In genomic region chr10:95289921-95290421, GRCh38 we compare ENCODE assay signal across 8 cellular contexts. TPM values are rescaled to one million over a fixed set of nuclear protein-coding genes. Genes with fewer than 3 reads are reported as not detected.
DNase-seq lines count a peak whose midpoint lies in the region; ATAC-seq, FAIRE-seq and TF ChIP-seq lines count a peak whose summit lies in the region.

No MANE protein-coding gene starts in this region.

- H3K9me3 ChIP-seq in cardiac muscle cell (ENCODE audit: low read depth) (no peaks in the 10 kb centered on the region), K562 (replicated peaks; ENCODE audit: control insufficient read depth, insufficient read depth, low read depth, low read length) (no peaks in the 10 kb centered on the region), mesenchymal stem cell (ENCODE audit: control insufficient read depth, low read length) (no peaks in the 10 kb centered on the region), vagina (no peaks in the 10 kb centered on the region)

- peak overlapping the region; percentile 66 to 71 for H3K18ac ChIP-seq in mesenchymal stem cell (ENCODE audit: low read depth in 1 of 2, low read length in 2 of 2)

- H3K36me3 ChIP-seq in cardiac muscle cell (no peaks in the 10 kb centered on the region), K562 (ENCODE audit: control insufficient read depth, insufficient read depth, low read length) (peaks cover 16% of the 10 kb centered on the region; the same call in 2 of the 3 replicates), mesenchymal stem cell (ENCODE audit: control insufficient read depth in 1 of 2, insufficient read depth in 2 of 2, low read depth in 1 of 2, low read length in 2 of 2) (no peaks in the 10 kb centered on the region), vagina (no peaks in the 10 kb centered on the region)

- H2AFZ ChIP-seq in K562 (ENCODE audit: low read depth, low read length) (0 out of 2 replicates have a peak overlapping the region, but pooled peaks have one; percentile 85), mesenchymal stem cell (ENCODE audit: low read depth, low read length) (no peak overlapping the region)

- no peak overlapping the region for H4K91ac ChIP-seq in mesenchymal stem cell (ENCODE audit: low read length)

- POLR2A ChIA-PET in K562 (lab: Yijun Ruan, JAX), result interaction anchor here (0.7 to 1.5 kb wide), 4 partner anchors 15 to 20 kb away, joined by 3 to 6 read pairs (median 4); no protein-coding TSS in a partner anchor

- in situ Hi-C loops in K562 (cut with MboI), result no loop called here

- H3K27ac ChIP-seq in cardiac muscle cell, result no peak overlapping the region
- peak overlapping the region; percentile 87 for H3K27ac ChIP-seq in K562 (ENCODE audit: extremely low read depth, low read depth, low read length)
- no peak overlapping the region for H3K27ac ChIP-seq in mesenchymal stem cell (ENCODE audit: low read length, poor library complexity, severe bottlenecking)
- H3K27ac ChIP-seq in vagina, result peak overlapping the region; percentile 94

- H3K9me1 ChIP-seq in K562 (ENCODE audit: control insufficient read depth, insufficient read depth, low read length), result no peaks in the 10 kb centered on the region

- H3K14ac ChIP-seq in mesenchymal stem cell (ENCODE audit: low read length in 2 of 2), result peak overlapping the region in 1 of 2 experiments; percentile 74

- H4K20me1 ChIP-seq in K562 (replicated peaks; ENCODE audit: control insufficient read depth, insufficient read depth, low read length), result peaks cover 6% of the 10 kb centered on the region; the same call in 1 of the 2 replicates

- no peak for DNase-seq in cardiac muscle cell (ENCODE audit: low read depth in 1 of 2, low spot score in 1 of 2)
- DNase-seq in left cardiac atrium, result no peak
- no peak for DNase-seq in K562 (ENCODE audit: extremely low read depth in 1 of 4, low spot score in 3 of 4)
- no peak for DNase-seq in mesenchymal stem cell
- DNase-seq in vagina (ENCODE audit: extremely low spot score in 2 of 2), result no peak
- DNase-seq in DMS79 (lab: John Stamatoyannopoulos, UW), result no peak

- peak overlapping the region; percentile 85 for H2BK15ac ChIP-seq in mesenchymal stem cell (ENCODE audit: low read depth, poor library complexity, severe bottlenecking)

- H3K4ac ChIP-seq in mesenchymal stem cell (ENCODE audit: low read depth in 1 of 2, low read length in 2 of 2), result peak overlapping the region in 1 of 2 experiments; percentile 38

- H3K27me3 ChIP-seq in cardiac muscle cell (peaks cover 3% of the 10 kb centered on the region), K562 (ENCODE audit: control insufficient read depth in 2 of 2, insufficient read depth in 2 of 2, low read length in 2 of 2) (no peaks in the 10 kb centered on the region), mesenchymal stem cell (ENCODE audit: control insufficient read depth in 1 of 2, insufficient read depth in 1 of 2, low read length in 2 of 2) (peaks cover 0 to 20% of the 10 kb centered on the region in 2 experiments), vagina (no peaks in the 10 kb centered on the region)

- H3K79me2 ChIP-seq in K562 (ENCODE audit: control insufficient read depth, insufficient read depth, low read length), result peaks cover 55% of the 10 kb centered on the region

- 3% methylated on average over 5 of the region's 14 CpGs for WGBS in K562 (ENCODE audit: insufficient coverage, low coverage, missing lambda C conversion rate)
- WGBS in mesenchymal stem cell, result 9% methylated on average over 12 of the region's 14 CpGs

- intact Hi-C loops in left cardiac atrium (cut with DNase I) (loop anchor here in 1 of 2 donors (5.0 kb wide), 1 partner anchor 43 kb away; no protein-coding TSS in a partner anchor), K562 (cut with micrococcal nuclease) (loop anchor here (5.0 kb wide), 2 partner anchors 43 to 72 kb away; no protein-coding TSS in a partner anchor), vagina (cut with DNase I) (no loop called here)

- peak overlapping the region in 1 of 2 experiments; percentile 74 for H3K23ac ChIP-seq in mesenchymal stem cell (ENCODE audit: low read length in 2 of 2)

- no peak for ATAC-seq in left cardiac atrium
- ATAC-seq in K562, result no peak
- ATAC-seq in HG03354 (IDR thresholded peaks at IDR 0.05; ENCODE audit: poor library complexity, severe bottlenecking, unreplicated experiment), result no peak
- ATAC-seq in GM21360 (IDR thresholded peaks at IDR 0.05; ENCODE audit: unreplicated experiment), result no peak

- TF ChIP-seq CTCF in cardiac muscle cell (IDR thresholded peaks at IDR 0.05; ENCODE audit: low read depth, low read length) (no peak), K562 (IDR thresholded peaks at IDR 0.05 in 2 of 3, conservative IDR thresholded peaks at IDR 0.05 in 1 of 3; ENCODE audit: insufficient read depth in 2 of 3, low read depth in 1 of 3, low read length in 3 of 3) (no peak), vagina (IDR thresholded peaks at IDR 0.05) (no peak)

- peak; percentile 6 for FAIRE-seq in K562 (lab: Jason Lieb, UNC)

- H2AK5ac ChIP-seq in mesenchymal stem cell (ENCODE audit: low read length, severe bottlenecking), result no peak overlapping the region

- H3K79me1 ChIP-seq in mesenchymal stem cell (replicated peaks; ENCODE audit: low read length, poor library complexity, severe bottlenecking), result peaks cover 16% of the 10 kb centered on the region

- peak overlapping the region; percentile 75 to 99 for H3K9ac ChIP-seq in K562 (ENCODE audit: insufficient read depth in 1 of 2, low read depth in 2 of 2, low read length in 2 of 2)
- peak overlapping the region; percentile 83 for H3K9ac ChIP-seq in mesenchymal stem cell (ENCODE audit: low read length)

- H3K4me1 ChIP-seq in cardiac muscle cell (ENCODE audit: low read depth) (peaks cover 33% of the 10 kb centered on the region), K562 (replicated peaks in 1 of 2; ENCODE audit: control insufficient read depth in 2 of 2, insufficient read depth in 2 of 2, low read length in 2 of 2) (peaks cover 27 to 35% of the 10 kb centered on the region in 2 experiments), mesenchymal stem cell (ENCODE audit: control insufficient read depth, insufficient read depth, low read depth, low read length) (peaks cover 16% of the 10 kb centered on the region), vagina (peaks cover 61% of the 10 kb centered on the region)

- H4K8ac ChIP-seq in mesenchymal stem cell (ENCODE audit: low read length), result no peak overlapping the region

- H2BK120ac ChIP-seq in mesenchymal stem cell (ENCODE audit: low read depth, low read length), result peak overlapping the region; percentile 80

- H3K4me2 ChIP-seq in K562 (ENCODE audit: insufficient read depth, low read length) (peak overlapping the region; percentile 72), mesenchymal stem cell (ENCODE audit: low read length, poor library complexity, severe bottlenecking) (peak overlapping the region; percentile 75)

- H3K4me3 ChIP-seq in cardiac muscle cell, result peak overlapping the region; percentile 99
- H3K4me3 ChIP-seq in K562, result peak overlapping the region; percentile 88
- H3K4me3 ChIP-seq in mesenchymal stem cell (ENCODE audit: insufficient read depth in 1 of 2, low read depth in 1 of 2, low read length in 2 of 2), result peak overlapping the region; percentile 74 to 85
- H3K4me3 ChIP-seq in vagina, result peak overlapping the region; percentile 78 to 89

- no peak for TF ChIP-seq EP300 in K562 (IDR thresholded peaks at IDR 0.05; ENCODE audit: low read length)

- H2BK12ac ChIP-seq in mesenchymal stem cell (ENCODE audit: low read length in 2 of 2), result peak overlapping the region in 1 of 2 experiments; percentile 18

- TSS peak; percentile 58 for BruUV-seq in K562 (replicated peaks; lab: Mats Ljungman, UMichigan)

- TF ChIP-seq RAD21 in K562 (CRISPR knock-in tag; conservative IDR thresholded peaks at IDR 0.05 in 1 of 2, IDR thresholded peaks at IDR 0.05 in 1 of 2), result no peak

- H2BK5ac ChIP-seq in mesenchymal stem cell (ENCODE audit: low read depth, low read length, poor library complexity, severe bottlenecking), result no peak overlapping the region

- CTCF ChIA-PET in K562 (lab: Yijun Ruan, JAX; ENCODE audit: low intra/inter-chr PET ratio), result no interaction called here

- TF ChIP-seq POLR2A in K562 (conservative IDR thresholded peaks at IDR 0.05), result no peak
- TF ChIP-seq POLR2A in vagina (IDR thresholded peaks at IDR 0.05), result no peak

TF ChIP-seq in K562, 482 proteins besides CTCF, POLR2A, EP300 and RAD21 (continues in another document):
- TF ChIP-seq ZFP30 (CRISPR knock-in tag; IDR thresholded peaks at IDR 0.05; ENCODE audit: borderline replicate concordance) (no peak), FOXA1 (IDR thresholded peaks at IDR 0.05; ENCODE audit: borderline replicate concordance) (no peak), NFE2 (IDR thresholded peaks at IDR 0.05; ENCODE audit: low read depth) (no peak), E2F3 (CRISPR knock-in tag; IDR thresholded peaks at IDR 0.05) (no peak), FOXA3 (CRISPR knock-in tag; conservative IDR thresholded peaks at IDR 0.05 in 1 of 2, IDR thresholded peaks at IDR 0.05 in 1 of 2) (no peak), MAFF (IDR thresholded peaks at IDR 0.05; ENCODE audit: low read length) (no peak), SRSF7 (optimal IDR thresholded peaks at IDR 0.05; ENCODE audit: low read depth, low read length) (no peak), ZNF561 (CRISPR knock-in tag; conservative IDR thresholded peaks at IDR 0.05) (no peak), PPARD (CRISPR knock-in tag; IDR thresholded peaks at IDR 0.05) (no peak), TRIM28 (IDR thresholded peaks at IDR 0.05) (no peak)

RNA-seq across cellular contexts. Expression of gene PDLIM1, which starts 0.8 kb away (rescaled TPM):
- total RNA-seq in cardiac muscle cell (75.7 and 96.3 TPM in 2 replicates), left cardiac atrium (100 to 1,000 TPM; 161 to 271 TPM), K562 (2014; rRNA removed) (19.8 and 23.9 TPM in 2 replicates), K562 (2014; rRNA removed; fragmentation: Illumina TruSeq; extraction: Trizol) (39.1 and 41.6 TPM in 2 replicates), K562 (2015; rRNA removed; fragmentation: Illumina TruSeq; extraction: Trizol) (29.6 and 32.7 TPM in 2 replicates), K562 (2021) (110 and 116 TPM in 2 replicates), vagina (181 TPM)
- polyA plus RNA-seq in cardiac muscle cell (286 and 335 TPM in 2 replicates), K562 (2011; rRNA removed) (47.3 and 71.2 TPM in 2 replicates), K562 (2014; fragmentation: Illumina TruSeq; extraction: Trizol) (128 and 164 TPM in 2 replicates), K562 (2014; fragmentation: Nextera tagmentation; extraction: Ambion mirVana) (10 to 100 TPM; 25.6 to 32.9 TPM), K562 (2014; rRNA removed) (56.5 and 59.1 TPM in 2 replicates)
- 33.7 and 36.9 TPM in 2 replicates for total RNA-seq in K562 (2011; cell fraction: chromatin; rRNA removed; ENCODE audit: low replicate concordance)
- 27.2 and 28.5 TPM in 2 replicates for total RNA-seq in K562 (2011; cell fraction: nucleolus; rRNA removed)
- total RNA-seq in K562 (2011; cell fraction: nucleoplasm; rRNA removed), result 37.0 and 40.4 TPM in 2 replicates
- polyA plus RNA-seq in K562 (2011; cell fraction: cytosol; rRNA removed), result 79.5 and 97.2 TPM in 2 replicates
- 42.8 and 45.8 TPM in 2 replicates for polyA plus RNA-seq in K562 (2011; cell fraction: nucleus; rRNA removed)
- 144 and 169 TPM in 2 replicates for polyA plus RNA-seq in K562 (2012)
- polyA minus RNA-seq in K562 (2011; rRNA and poly(A)+ RNA removed), result 68.9 and 82.4 TPM in 2 replicates
- 67.6 and 71.5 TPM in 2 replicates for polyA minus RNA-seq in K562 (2011; cell fraction: cytosol; rRNA and poly(A)+ RNA removed)
- 14.0 and 21.2 TPM in 2 replicates for polyA minus RNA-seq in K562 (2011; cell fraction: nucleus; rRNA and poly(A)+ RNA removed)
- 537 TPM for polyA plus RNA-seq in mesenchymal stem cell (2013, experiment 1 of 2)
- 536 TPM for polyA plus RNA-seq in mesenchymal stem cell (2013, experiment 2 of 2)

Comparison
In these comparisons a context has a peak if more than half of its experiments do, and no peak if none do; other contexts are left out.
1. H3K27ac ChIP-seq: peak in K562 (single experiment) and vagina (single experiment); none in cardiac muscle cell (single experiment) and mesenchymal stem cell (single experiment).
2. Peak in every context shown above with its lines, with median percentiles within 50 percentile points of each other: H3K4me3 ChIP-seq.